1 cellular context compared by ENCODE assay signal in genomic region chr7:148983220-148984146, GRCh38.
A peak's percentile ranks its signal among the peaks of the same experiment; 100 is the strongest.
TF ChIP-seq lines count a peak whose summit lies in the region.

No MANE protein-coding gene starts in this region.

TF ChIP-seq in K562, 482 proteins besides CTCF, POLR2A, EP300 and RAD21 (continued from another document and continues in another):
- TF ChIP-seq ZNF518B (CRISPR knock-in tag; IDR thresholded peaks at IDR 0.05) (no peak), SUPT5H (IDR thresholded peaks at IDR 0.05) (no peak), LEF1 (IDR thresholded peaks at IDR 0.05) (0 out of 2 replicates have a peak, but pooled peaks have one; percentile 43), TCF7L2 (IDR thresholded peaks at IDR 0.05; ENCODE audit: low read depth, low read length) (no peak), HES1 (IDR thresholded peaks at IDR 0.05; ENCODE audit: low read depth) (peak; percentile 36; the same call in 1 of the 2 replicates), SMC3 (conservative IDR thresholded peaks at IDR 0.05; ENCODE audit: insufficient read depth, low read depth, low read length) (no peak), ETV1 (tag; conservative IDR thresholded peaks at IDR 0.05; ENCODE audit: low read depth) (no peak), MIER1 (IDR thresholded peaks at IDR 0.05; ENCODE audit: low read depth) (peak; percentile 58; the same call in 1 of the 2 replicates), BRF2 (IDR thresholded peaks at IDR 0.05; ENCODE audit: borderline replicate concordance, insufficient read depth, insufficient read length) (peak; percentile 98), ZNF707 (CRISPR knock-in tag; conservative IDR thresholded peaks at IDR 0.05) (no peak), ZNF395 (CRISPR knock-in tag; IDR thresholded peaks at IDR 0.05) (no peak), TEAD4 (IDR thresholded peaks at IDR 0.05; ENCODE audit: low read length) (peak; percentile 94), TEAD4 (CRISPR knock-in tag; IDR thresholded peaks at IDR 0.05; ENCODE audit: borderline replicate concordance) (no peak), CBFA2T3 (IDR thresholded peaks at IDR 0.05) (no peak), ZNF778 (CRISPR knock-in tag; IDR thresholded peaks at IDR 0.05) (no peak), ZBTB9 (CRISPR knock-in tag; IDR thresholded peaks at IDR 0.05) (no peak), STAT6 (CRISPR knock-in tag; IDR thresholded peaks at IDR 0.05) (no peak), TOE1 (IDR thresholded peaks at IDR 0.05; ENCODE audit: borderline replicate concordance) (peak; percentile 65; the same call in 1 of the 2 replicates), TOE1 (CRISPR knock-in tag; IDR thresholded peaks at IDR 0.05; ENCODE audit: borderline replicate concordance, low read depth) (no peak), COPS2 (conservative IDR thresholded peaks at IDR 0.05) (no peak), STAT5A (IDR thresholded peaks at IDR 0.05; ENCODE audit: borderline replicate concordance, low read length) (peak; percentile 35; the same call in 1 of the 2 replicates), TBL1XR1 (IDR thresholded peaks at IDR 0.05; ENCODE audit: low read length in 2 of 2) (peak; percentile 70 to 88), FOXK1 (CRISPR knock-in tag; IDR thresholded peaks at IDR 0.05; ENCODE audit: borderline replicate concordance) (peak; percentile 98), KLF6 (CRISPR knock-in tag; IDR thresholded peaks at IDR 0.05; ENCODE audit: borderline replicate concordance) (0 out of 2 replicates have a peak, but pooled peaks have one; percentile 5), NFIC (IDR thresholded peaks at IDR 0.05) (peak; percentile 76), ZBTB5 (IDR thresholded peaks at IDR 0.05) (no peak), RBM15 (IDR thresholded peaks at IDR 0.05; ENCODE audit: insufficient read depth, low read length) (no peak), MAZ (CRISPR knock-in tag; conservative IDR thresholded peaks at IDR 0.05 in 1 of 2, IDR thresholded peaks at IDR 0.05 in 1 of 2) (peak in 1 of 2 experiments; percentile 42; a peak in 1 of 4 replicates)
- TF ChIP-seq, protein P1, sequence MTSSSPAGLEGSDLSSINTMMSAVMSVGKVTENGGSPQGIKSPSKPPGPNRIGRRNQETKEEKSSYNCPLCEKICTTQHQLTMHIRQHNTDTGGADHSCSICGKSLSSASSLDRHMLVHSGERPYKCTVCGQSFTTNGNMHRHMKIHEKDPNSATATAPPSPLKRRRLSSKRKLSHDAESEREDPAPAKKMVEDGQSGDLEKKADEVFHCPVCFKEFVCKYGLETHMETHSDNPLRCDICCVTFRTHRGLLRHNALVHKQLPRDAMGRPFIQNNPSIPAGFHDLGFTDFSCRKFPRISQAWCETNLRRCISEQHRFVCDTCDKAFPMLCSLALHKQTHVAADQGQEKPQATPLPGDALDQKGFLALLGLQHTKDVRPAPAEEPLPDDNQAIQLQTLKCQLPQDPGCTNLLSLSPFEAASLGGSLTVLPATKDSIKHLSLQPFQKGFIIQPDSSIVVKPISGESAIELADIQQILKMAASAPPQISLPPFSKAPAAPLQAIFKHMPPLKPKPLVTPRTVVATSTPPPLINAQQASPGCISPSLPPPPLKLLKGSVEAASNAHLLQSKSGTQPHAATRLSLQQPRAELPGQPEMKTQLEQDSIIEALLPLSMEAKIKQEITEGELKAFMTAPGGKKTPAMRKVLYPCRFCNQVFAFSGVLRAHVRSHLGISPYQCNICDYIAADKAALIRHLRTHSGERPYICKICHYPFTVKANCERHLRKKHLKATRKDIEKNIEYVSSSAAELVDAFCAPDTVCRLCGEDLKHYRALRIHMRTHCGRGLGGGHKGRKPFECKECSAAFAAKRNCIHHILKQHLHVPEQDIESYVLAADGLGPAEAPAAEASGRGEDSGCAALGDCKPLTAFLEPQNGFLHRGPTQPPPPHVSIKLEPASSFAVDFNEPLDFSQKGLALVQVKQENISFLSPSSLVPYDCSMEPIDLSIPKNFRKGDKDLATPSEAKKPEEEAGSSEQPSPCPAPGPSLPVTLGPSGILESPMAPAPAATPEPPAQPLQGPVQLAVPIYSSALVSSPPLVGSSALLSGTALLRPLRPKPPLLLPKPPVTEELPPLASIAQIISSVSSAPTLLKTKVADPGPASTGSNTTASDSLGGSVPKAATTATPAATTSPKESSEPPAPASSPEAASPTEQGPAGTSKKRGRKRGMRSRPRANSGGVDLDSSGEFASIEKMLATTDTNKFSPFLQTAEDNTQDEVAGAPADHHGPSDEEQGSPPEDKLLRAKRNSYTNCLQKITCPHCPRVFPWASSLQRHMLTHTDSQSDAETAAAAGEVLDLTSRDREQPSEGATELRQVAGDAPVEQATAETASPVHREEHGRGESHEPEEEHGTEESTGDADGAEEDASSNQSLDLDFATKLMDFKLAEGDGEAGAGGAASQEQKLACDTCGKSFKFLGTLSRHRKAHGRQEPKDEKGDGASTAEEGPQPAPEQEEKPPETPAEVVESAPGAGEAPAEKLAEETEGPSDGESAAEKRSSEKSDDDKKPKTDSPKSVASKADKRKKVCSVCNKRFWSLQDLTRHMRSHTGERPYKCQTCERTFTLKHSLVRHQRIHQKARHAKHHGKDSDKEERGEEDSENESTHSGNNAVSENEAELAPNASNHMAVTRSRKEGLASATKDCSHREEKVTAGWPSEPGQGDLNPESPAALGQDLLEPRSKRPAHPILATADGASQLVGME (CRISPR knock-in tag; IDR thresholded peaks at IDR 0.05): peak; percentile 50
- TF ChIP-seq, protein P2, sequence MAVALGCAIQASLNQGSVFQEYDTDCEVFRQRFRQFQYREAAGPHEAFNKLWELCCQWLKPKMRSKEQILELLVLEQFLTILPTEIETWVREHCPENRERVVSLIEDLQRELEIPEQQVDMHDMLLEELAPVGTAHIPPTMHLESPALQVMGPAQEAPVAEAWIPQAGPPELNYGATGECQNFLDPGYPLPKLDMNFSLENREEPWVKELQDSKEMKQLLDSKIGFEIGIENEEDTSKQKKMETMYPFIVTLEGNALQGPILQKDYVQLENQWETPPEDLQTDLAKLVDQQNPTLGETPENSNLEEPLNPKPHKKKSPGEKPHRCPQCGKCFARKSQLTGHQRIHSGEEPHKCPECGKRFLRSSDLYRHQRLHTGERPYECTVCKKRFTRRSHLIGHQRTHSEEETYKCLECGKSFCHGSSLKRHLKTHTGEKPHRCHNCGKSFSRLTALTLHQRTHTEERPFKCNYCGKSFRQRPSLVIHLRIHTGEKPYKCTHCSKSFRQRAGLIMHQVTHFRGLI (CRISPR knock-in tag; IDR thresholded peaks at IDR 0.05): no peak
